ENCODE assay signal across 12 cellular contexts in genomic region chr14:52338282-52338681, GRCh38. TPM values are rescaled to one million over a fixed set of nuclear protein-coding genes. Genes with fewer than 3 reads are reported as not detected.
DNase-seq lines count a peak whose midpoint lies in the region; ATAC-seq lines count a peak whose summit lies in the region.
"Had no signal": no experiment of that assay in that cellular context is flagged by ENCODE, and none has a peak within 500 bp of the region (broad histone marks: within the 10 kb centered on the region; RNA-seq: fewer than 3 reads in every experiment).

No MANE protein-coding gene starts in this region.

- no peaks in the 10 kb centered on the region for H3K9me3 ChIP-seq in skeletal muscle satellite cell (replicated peaks; ENCODE audit: low read length)

- no peak for DNase-seq in activated naive CD4-positive, alpha-beta T cell treated with anti-CD3 and anti-CD28 coated beads, Interleukin-2, amount 10 ng/mL, durations not matched to agents 7 days and 5 days
- DNase-seq in activated naive CD4-positive, alpha-beta T cell (lab: John Stamatoyannopoulos, UW), result no peak
- DNase-seq in NCI-H460 (ENCODE audit: extremely low read depth, low read depth), result peak; percentile 63
- peak; percentile 47 for DNase-seq in dedifferentiated amniotic fluid mesenchymal stem cell (ENCODE audit: extremely low spot score)
- no peak for DNase-seq in NCI-H2227 treated with DMSO at 0.1 percent for 48 hours (lab: John Stamatoyannopoulos, UW)
- no peak for DNase-seq in NCI-H2196 treated with DMSO at 0.1 percent for 48 hours (lab: John Stamatoyannopoulos, UW; ENCODE audit: unreplicated experiment)
- DNase-seq: activated CD4-positive, alpha-beta T cell treated with anti-CD3 and anti-CD28 coated beads for 1 hour; C1 segment of cervical spinal cord; glutamatergic neuron; KG1 had no signal

- ATAC-seq in GM21381 (IDR thresholded peaks at IDR 0.05; ENCODE audit: unreplicated experiment), result no peak

- H3K4me1 ChIP-seq in skeletal muscle satellite cell (ENCODE audit: control insufficient read depth, insufficient read depth, low read length), result peaks cover 35% of the 10 kb centered on the region

- H3K4me3 ChIP-seq in skeletal muscle satellite cell (ENCODE audit: low read length), result no peak overlapping the region

- no peak overlapping the region for H3K9ac ChIP-seq in skeletal muscle satellite cell (ENCODE audit: low read depth, low read length)

- peak overlapping the region; percentile 26 for H3K4me2 ChIP-seq in skeletal muscle satellite cell (ENCODE audit: low read length)

- H3K4me3 Mint-ChIP-seq in activated naive CD4-positive, alpha-beta T cell treated with anti-CD3 and anti-CD28 coated beads, Interleukin-2, amount 10 ng/mL, durations not matched to agents 7 days and 5 days, result no peak overlapping the region

- H3K9me3 Mint-ChIP-seq in activated naive CD4-positive, alpha-beta T cell treated with anti-CD3 and anti-CD28 coated beads, Interleukin-2, amount 10 ng/mL, durations not matched to agents 7 days and 5 days, result peaks cover 1% of the 10 kb centered on the region

- H3K4me1 Mint-ChIP-seq in activated naive CD4-positive, alpha-beta T cell treated with anti-CD3 and anti-CD28 coated beads, Interleukin-2, amount 10 ng/mL, durations not matched to agents 7 days and 5 days, result peaks cover 33% of the 10 kb centered on the region

- H3K36me3 Mint-ChIP-seq in activated naive CD4-positive, alpha-beta T cell treated with anti-CD3 and anti-CD28 coated beads, Interleukin-2, amount 10 ng/mL, durations not matched to agents 7 days and 5 days, result peaks cover 33% of the 10 kb centered on the region

- peaks cover 14% of the 10 kb centered on the region for H3K27me3 Mint-ChIP-seq in activated naive CD4-positive, alpha-beta T cell treated with anti-CD3 and anti-CD28 coated beads, Interleukin-2, amount 10 ng/mL, durations not matched to agents 7 days and 5 days

- H3K36me3 ChIP-seq in skeletal muscle satellite cell (ENCODE audit: insufficient read depth, low read length), result no peaks in the 10 kb centered on the region

- H3K27me3 ChIP-seq in skeletal muscle satellite cell (ENCODE audit: control insufficient read depth, insufficient read depth, low read length), result no peaks in the 10 kb centered on the region

- peak overlapping the region; percentile 24 for H3K27ac Mint-ChIP-seq in activated naive CD4-positive, alpha-beta T cell treated with anti-CD3 and anti-CD28 coated beads, Interleukin-2, amount 10 ng/mL, durations not matched to agents 7 days and 5 days

- CTCF ChIA-PET in activated naive CD4-positive, alpha-beta T cell treated with anti-CD3 and anti-CD28 coated beads, Interleukin-2, amount 10 ng/mL, durations not matched to agents 7 days and 5 days (lab: Charles Lee), result interaction anchor here (1.2 kb wide), 1 partner anchor 13 kb away, joined by 4 read pairs; no protein-coding TSS in a partner anchor

RNA-seq across cellular contexts. Expression of gene PTGER2, which starts 24.2 kb away (rescaled TPM):
- 0.29 and 0.42 TPM in 2 replicates for total RNA-seq in NCI-H460 (2014; rRNA removed; shearing (Covaris generic))
- polyA plus RNA-seq in NCI-H460 (2014; cell fraction: nucleus; rRNA removed), result 0.28 and 0.55 TPM in 2 replicates
- 29.2 and 31.2 TPM in 2 replicates for total RNA-seq in skeletal muscle satellite cell (2012; rRNA removed)

Comparison
In these comparisons a context has a peak if more than half of its experiments do, and no peak if none do; other contexts are left out.
1. DNase-seq: peak in NCI-H460 (single experiment) and dedifferentiated amniotic fluid mesenchymal stem cell (single experiment); none in activated naive CD4-positive, alpha-beta T cell treated with anti-CD3 and anti-CD28 coated beads, Interleukin-2, amount 10 ng/mL, durations not matched to agents 7 days and 5 days (single experiment), activated naive CD4-positive, alpha-beta T cell (0 of 4), NCI-H2227 treated with DMSO at 0.1 percent for 48 hours (single experiment) and NCI-H2196 treated with DMSO at 0.1 percent for 48 hours (single experiment).